Comparison of ENCODE assay signal across 8 cellular contexts in the genomic region with DNA sequence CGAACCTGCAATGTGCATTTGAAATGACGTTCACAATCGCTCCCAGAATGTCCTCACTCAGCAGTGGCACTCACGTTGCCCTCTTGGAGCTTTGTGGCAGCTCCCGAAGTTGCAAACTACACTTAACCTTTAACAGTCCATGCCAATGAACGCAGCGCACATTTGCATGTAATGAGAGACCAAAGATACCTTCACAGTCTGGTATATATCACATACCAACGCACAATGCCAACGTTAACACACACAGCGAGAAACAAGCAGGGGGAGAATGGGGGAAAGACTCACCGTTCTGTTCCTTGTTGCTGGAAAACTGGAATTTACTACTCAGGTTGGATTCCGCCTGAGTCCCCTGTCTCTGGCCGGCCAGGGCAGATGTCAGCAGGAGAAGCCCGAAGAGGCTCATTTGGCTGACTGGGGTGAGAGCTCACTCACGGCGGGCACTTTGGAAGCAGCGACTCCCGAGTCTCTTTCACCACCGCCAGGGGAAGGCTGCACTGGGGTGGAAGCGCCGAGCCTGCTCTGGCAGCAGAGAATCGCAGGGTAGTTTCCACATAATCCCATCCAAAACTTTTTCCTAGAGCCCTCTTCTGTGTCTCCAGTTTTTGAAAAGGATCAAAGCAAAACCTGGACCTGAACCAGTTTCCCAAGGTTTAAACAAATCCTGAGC. TPM values are rescaled to one million over a fixed set of nuclear protein-coding genes. Genes with fewer than 3 reads are reported as not detected.
A peak's percentile ranks its signal among the peaks of the same experiment; 100 is the strongest.
DNase-seq lines count a peak whose midpoint lies in the region; ATAC-seq and TF ChIP-seq lines count a peak whose summit lies in the region.

No MANE protein-coding gene starts in this region.

- H3K4me3 ChIP-seq in NT2/D1 (ENCODE audit: insufficient read length, low read depth) (peak overlapping the region; percentile 29), choroid plexus epithelial cell (ENCODE audit: low read depth, low read length) (peak overlapping the region; percentile 72), gastrocnemius medialis (peak overlapping the region; percentile 74 to 79 (median 78))

- intact Hi-C loops in gastrocnemius medialis (cut with DNase I; ENCODE audit: low total_unique reads), result loop anchor here (1.0 to 5.0 kb wide), 2 partner anchors 75 to 198 kb away; no protein-coding TSS in a partner anchor

- in situ Hi-C loops in GM13976 (cut with MboI; ENCODE audit: low sequenced_read_pairs, unreplicated experiment) (no loop called here), gastrocnemius medialis (cut with MboI; ENCODE audit: low sequenced_read_pairs in 4 of 4) (loop anchor here in 2 of 4 donors (10.0 to 25.0 kb wide), 2 partner anchors 74 to 183 kb away; no protein-coding TSS in a partner anchor)

- peak overlapping the region; percentile 57 for H3K9ac ChIP-seq in NT2/D1 (ENCODE audit: insufficient read length, low read depth)

- peak; percentile 41 for TF ChIP-seq CTCF in 22Rv1 (IDR thresholded peaks at IDR 0.05)
- no peak for TF ChIP-seq CTCF in GM13976 (IDR thresholded peaks at IDR 0.05; ENCODE audit: borderline replicate concordance, control extremely low read depth, extremely low read depth, insufficient read depth, missing control alignments)
- peak; percentile 77 for TF ChIP-seq CTCF in choroid plexus epithelial cell (conservative IDR thresholded peaks at IDR 0.05; ENCODE audit: low read depth, low read length)
- peak in 4 of 5 experiments; percentile 32 to 64 (median 48) for TF ChIP-seq CTCF in gastrocnemius medialis (IDR thresholded peaks at IDR 0.05 in 4 of 5, conservative IDR thresholded peaks at IDR 0.05 in 1 of 5)

- H3K36me3 ChIP-seq in NT2/D1 (ENCODE audit: insufficient read depth, insufficient read length, low read length) (no peaks in the 10 kb centered on the region), gastrocnemius medialis (no peaks in the 10 kb centered on the region)

- H3K4me1 ChIP-seq in NT2/D1 (ENCODE audit: insufficient read depth, insufficient read length) (no peaks in the 10 kb centered on the region), gastrocnemius medialis (peaks cover 22 to 26% of the 10 kb centered on the region in 2 donors)

- no peaks in the 10 kb centered on the region; the same call in 1 of the 2 replicates for H3K9me3 ChIP-seq in NT2/D1 (ENCODE audit: insufficient read depth, low read length)
- no peaks in the 10 kb centered on the region for H3K9me3 ChIP-seq in gastrocnemius medialis

- H3K27ac ChIP-seq in 22Rv1, result peak overlapping the region; percentile 42
- peak overlapping the region; percentile 80 to 86 (median 84) for H3K27ac ChIP-seq in gastrocnemius medialis

- peak in 1 of 2 donors; percentile 12 for TF ChIP-seq POLR2A in gastrocnemius medialis (IDR thresholded peaks at IDR 0.05)

- DNase-seq in GM13976 (ENCODE audit: low spot score) (peak; percentile 29), NT2/D1 (ENCODE audit: low read depth, low spot score) (no peak), choroid plexus epithelial cell (ENCODE audit: low read depth) (peak; percentile 72), islet precursor cell (peak; percentile 87), gastrocnemius medialis (peak; percentile 37 to 62), kidney glomerular epithelial cell (lab: John Stamatoyannopoulos, UW) (no peak)

- peak; percentile 75 to 77 for ATAC-seq in gastrocnemius medialis
- ATAC-seq in HG03039 (IDR thresholded peaks at IDR 0.05; ENCODE audit: unreplicated experiment), result no peak

- H3K27me3 ChIP-seq in NT2/D1 (ENCODE audit: insufficient read depth, insufficient read length) (no peaks in the 10 kb centered on the region), gastrocnemius medialis (no peaks in the 10 kb centered on the region)

RNA-seq across cellular contexts. Expression of gene PDGFC, which starts 1.0 kb away (rescaled TPM):
- 10 to 100 TPM in 1 of 4 donors, 1 to 10 TPM in 3; 4.4 to 10.7 (median 6.3) TPM for total RNA-seq in gastrocnemius medialis

Comparison
In these comparisons a context has a peak if more than half of its experiments do, and no peak if none do; other contexts are left out.
1. DNase-seq: peak in GM13976 (single experiment), choroid plexus epithelial cell (single experiment), islet precursor cell (single experiment) and gastrocnemius medialis (2 of 2); none in NT2/D1 (single experiment) and kidney glomerular epithelial cell (single experiment).
2. Peak in every context shown above with its lines, with median percentiles within 50 percentile points of each other: H3K4me3 ChIP-seq.